8 cellular contexts compared by ENCODE assay signal in genomic region chr20:62010551-62011402, GRCh38. TPM values are rescaled to one million over a fixed set of nuclear protein-coding genes. Genes with fewer than 3 reads are reported as not detected.
DNase-seq lines count a peak whose midpoint lies in the region; ATAC-seq and TF ChIP-seq lines count a peak whose summit lies in the region.

No MANE protein-coding gene starts in this region.

- CTCF ChIA-PET in SK-N-SH (lab: Yijun Ruan, JAX): interaction anchor here (0.6 to 5.3 kb wide), 44 partner anchors 10 to 371 kb away, joined by 3 to 130 read pairs (median 5); partner anchors contain the start of genes PSMA7, SS18L1 and TAF4

- H3K36me3 ChIP-seq in SK-N-SH (replicated peaks in 1 of 2; ENCODE audit: control insufficient read depth in 1 of 2, insufficient read depth in 2 of 2, low read length in 1 of 2): peaks cover 3 to 43% of the 10 kb centered on the region in 2 experiments
- peaks cover 0 to 3% of the 10 kb centered on the region in 2 donors for H3K36me3 ChIP-seq in prostate gland

- no peaks in the 10 kb centered on the region for H3K9me3 ChIP-seq in SK-N-SH
- no peaks in the 10 kb centered on the region for H3K9me3 ChIP-seq in prostate gland

- peaks cover 11% of the 10 kb centered on the region for H3K79me2 ChIP-seq in SK-N-SH (ENCODE audit: insufficient read depth)

- H3K4me2 ChIP-seq in SK-N-SH: no peak overlapping the region

- TF ChIP-seq POLR2A in prostate gland (IDR thresholded peaks at IDR 0.05): no peak

- H3K27me3 Mint-ChIP-seq in activated naive CD8-positive, alpha-beta T cell: no peaks in the 10 kb centered on the region
- no peaks in the 10 kb centered on the region for H3K27me3 Mint-ChIP-seq in glutamatergic neuron (ENCODE audit: unreplicated experiment)

- peaks cover 3% of the 10 kb centered on the region; the same call in 1 of the 2 replicates for H4K20me1 ChIP-seq in SK-N-SH (ENCODE audit: insufficient read depth)

- peak overlapping the region; percentile 17 for H3K27ac Mint-ChIP-seq in activated naive CD8-positive, alpha-beta T cell
- peak overlapping the region; percentile 19 for H3K27ac Mint-ChIP-seq in glutamatergic neuron (ENCODE audit: unreplicated experiment)

- H3K4me1 ChIP-seq in SK-N-SH (ENCODE audit: control insufficient read depth in 1 of 2, insufficient read depth in 2 of 2, low read depth in 1 of 2, low read length in 1 of 2) (no peaks in the 10 kb centered on the region; a peak in 1 of 4 replicates), prostate gland (replicated peaks) (no peaks in the 10 kb centered on the region)

- intact Hi-C loops in prostate gland (cut with DNase I): loop anchor here (5.0 kb wide), 2 partner anchors 127 to 147 kb away; no protein-coding TSS in a partner anchor

- no peaks in the 10 kb centered on the region for H3F3A ChIP-seq in SK-N-SH (replicated peaks; ENCODE audit: insufficient read depth)

- no peak overlapping the region for H3K9ac ChIP-seq in SK-N-SH

- no peak overlapping the region for H3K27ac ChIP-seq in SK-N-SH (ENCODE audit: low read depth in 2 of 2, low read length in 1 of 2)
- H3K27ac ChIP-seq in prostate gland: no peak overlapping the region

- H3K4me3 Mint-ChIP-seq in activated naive CD8-positive, alpha-beta T cell: no peak overlapping the region
- H3K4me3 Mint-ChIP-seq in glutamatergic neuron (ENCODE audit: unreplicated experiment): no peak overlapping the region

- DNase-seq in CMK (ENCODE audit: low read depth): peak; percentile 8
- peak; percentile 68 for DNase-seq in HT-29 (ENCODE audit: low spot score)
- peak; percentile 93 for DNase-seq in SK-N-SH
- peak; percentile 75 for DNase-seq in glutamatergic neuron
- DNase-seq in prostate gland (ENCODE audit: low spot score): peak; percentile 43

- POLR2A ChIA-PET in SK-N-SH (lab: Yijun Ruan, JAX): interaction anchor here (0.8 to 1.2 kb wide), 3 partner anchors 123 to 134 kb away, joined by 3 to 6 read pairs (median 3); no protein-coding TSS in a partner anchor

- no peak for TF ChIP-seq EP300 in SK-N-SH (IDR thresholded peaks at IDR 0.05; ENCODE audit: borderline replicate concordance in 1 of 2, low read depth in 1 of 2, low read length in 1 of 2)

- ATAC-seq in GM21526 (IDR thresholded peaks at IDR 0.05; ENCODE audit: low FRiP score, unreplicated experiment) (no peak), GM19395 (IDR thresholded peaks at IDR 0.05; ENCODE audit: unreplicated experiment) (no peak)

- no peak overlapping the region for H2AFZ ChIP-seq in SK-N-SH (ENCODE audit: low read depth)

- 55% methylated on average over 13 of the region's 13 CpGs for WGBS in SK-N-SH (ENCODE audit: low lambda C conversion rate)
- WGBS in prostate gland: 36% methylated on average over 13 of the region's 13 CpGs

- peaks cover 7% of the 10 kb centered on the region for H3K4me1 Mint-ChIP-seq in activated naive CD8-positive, alpha-beta T cell (ENCODE audit: low read depth)
- peaks cover 1% of the 10 kb centered on the region for H3K4me1 Mint-ChIP-seq in glutamatergic neuron (ENCODE audit: low read depth, unreplicated experiment)

- H3K4me3 ChIP-seq in SK-N-SH (ENCODE audit: low read depth in 2 of 2, low read length in 1 of 2) (peak overlapping the region in 1 of 2 experiments; percentile 19; a peak in 1 of 4 replicates), prostate gland (no peak overlapping the region)

- H3K9me3 Mint-ChIP-seq in activated naive CD8-positive, alpha-beta T cell (ENCODE audit: low read depth): no peaks in the 10 kb centered on the region
- peaks cover 11% of the 10 kb centered on the region for H3K9me3 Mint-ChIP-seq in glutamatergic neuron (ENCODE audit: unreplicated experiment)

- H3K9me2 ChIP-seq in SK-N-SH: no peaks in the 10 kb centered on the region

- TF ChIP-seq CTCF in SK-N-SH (IDR thresholded peaks at IDR 0.05): peak; percentile 78
- TF ChIP-seq CTCF in glutamatergic neuron (IDR thresholded peaks at IDR 0.05; ENCODE audit: partially characterized antibody, unreplicated experiment): peak; percentile 63
- TF ChIP-seq CTCF in prostate gland (IDR thresholded peaks at IDR 0.05): peak; percentile 22 to 79 (median 63)

- H3K27me3 ChIP-seq in SK-N-SH (ENCODE audit: insufficient read depth) (no peaks in the 10 kb centered on the region), prostate gland (replicated peaks; ENCODE audit: insufficient read depth) (no peaks in the 10 kb centered on the region)

- peak; percentile 98 for TF ChIP-seq RAD21 in SK-N-SH (IDR thresholded peaks at IDR 0.05; ENCODE audit: low read length)

- no peaks in the 10 kb centered on the region for H3K36me3 Mint-ChIP-seq in activated naive CD8-positive, alpha-beta T cell
- no peaks in the 10 kb centered on the region for H3K36me3 Mint-ChIP-seq in glutamatergic neuron (ENCODE audit: unreplicated experiment)

TF ChIP-seq in SK-N-SH, 30 proteins besides CTCF, POLR2A, EP300 and RAD21:
- TF ChIP-seq, protein P1, sequence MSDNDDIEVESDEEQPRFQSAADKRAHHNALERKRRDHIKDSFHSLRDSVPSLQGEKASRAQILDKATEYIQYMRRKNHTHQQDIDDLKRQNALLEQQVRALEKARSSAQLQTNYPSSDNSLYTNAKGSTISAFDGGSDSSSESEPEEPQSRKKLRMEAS (IDR thresholded peaks at IDR 0.05; ENCODE audit: low read depth): peak; percentile 60; the same call in 1 of the 2 replicates
- peak; percentile 86 for TF ChIP-seq SMC3 (IDR thresholded peaks at IDR 0.05; ENCODE audit: low read depth, low read length)
- TF ChIP-seq EZH2phosphoT487 (IDR thresholded peaks at IDR 0.05; ENCODE audit: borderline replicate concordance, low read depth): no peak
- TF ChIP-seq MXI1 (IDR thresholded peaks at IDR 0.05; ENCODE audit: low read depth, low read length): peak; percentile 99
- TF ChIP-seq SIN3A (IDR thresholded peaks at IDR 0.05; ENCODE audit: borderline replicate concordance, low read depth, low read length): no peak
- TF ChIP-seq TAF1 (IDR thresholded peaks at IDR 0.05; ENCODE audit: borderline replicate concordance, low read depth, low read length): no peak
- no peak for TF ChIP-seq TEAD4 (IDR thresholded peaks at IDR 0.05; ENCODE audit: borderline replicate concordance, insufficient read depth)
TF ChIP-seq in SK-N-SH: peak in this region for 3.

RNA-seq across cellular contexts. Expression of gene TAF4, which starts 54.9 kb away (rescaled TPM):
- total RNA-seq in HT-29 (2014; rRNA removed; shearing (Covaris generic)): 12.2 and 14.1 TPM in 2 replicates
- polyA plus RNA-seq in SK-N-SH (2012; rRNA removed): 2.9 and 4.8 TPM in 2 replicates
- polyA plus RNA-seq in SK-N-SH (2012; cell fraction: cytosol; rRNA removed): 6.3 and 6.6 TPM in 2 replicates
- 17.4 and 27.1 TPM in 2 replicates for polyA plus RNA-seq in SK-N-SH (2012; cell fraction: nucleus; rRNA removed)
- total RNA-seq in glutamatergic neuron (ENCODE audit: unreplicated experiment) (20.0 TPM), prostate gland (10 to 100 TPM; 19.9 to 57.1 TPM)

Comparison
In these comparisons a context has a peak if more than half of its experiments do, and no peak if none do; other contexts are left out.
1. DNase-seq: peak in every context shown above with its lines; median percentile 93 in SK-N-SH; 75 in glutamatergic neuron; 68 in HT-29; 43 in prostate gland; 8 in CMK.